Comparison of ENCODE assay signal across 1 cellular context in genomic region chr12:62794218-62794583, GRCh38.
TF ChIP-seq lines count a peak whose summit lies in the region.

No MANE protein-coding gene starts in this region.

TF ChIP-seq in endothelial cell of umbilical vein, 7 proteins besides CTCF, POLR2A, EP300 and RAD21 (continued from another document):
- TF ChIP-seq EZH2 (IDR thresholded peaks at IDR 0.05; ENCODE audit: borderline replicate concordance, low read depth, low read length, severe bottlenecking) (no peak), POLR2AphosphoS5 (IDR thresholded peaks at IDR 0.05; ENCODE audit: insufficient read depth, low read depth, low read length) (no peak), MAX (IDR thresholded peaks at IDR 0.05; ENCODE audit: insufficient read depth, insufficient read length) (no peak), FOS (IDR thresholded peaks at IDR 0.05; ENCODE audit: borderline replicate concordance, insufficient read depth, low read length) (no peak)
TF ChIP-seq in endothelial cell of umbilical vein: peak in this region for 0.
